ENCODE assay signal across 21 cellular contexts in genomic region chr10:131819241-131820072, GRCh38.
DNase-seq lines count a peak whose midpoint lies in the region; ATAC-seq, FAIRE-seq and TF ChIP-seq lines count a peak whose summit lies in the region.
"Had no signal": no experiment of that assay in that cellular context is flagged by ENCODE, and none has a peak within 500 bp of the region (broad histone marks: within the 10 kb centered on the region; RNA-seq: fewer than 3 reads in every experiment).

No MANE protein-coding gene starts in this region.

- TF ChIP-seq POLR2A in H1 (IDR thresholded peaks at IDR 0.05; ENCODE audit: control extremely low read depth in 1 of 2, low read depth in 2 of 2, low read length in 2 of 2), result no peak

- no peak overlapping the region for H2BK120ac ChIP-seq in H1 (replicated peaks; ENCODE audit: low read depth, low read length)

- H2BK12ac ChIP-seq in H1 (ENCODE audit: low read depth, low read length), result peak overlapping the region; percentile 39; the same call in 1 of the 2 replicates

- ATAC-seq in GM21825 (IDR thresholded peaks at IDR 0.05; ENCODE audit: unreplicated experiment) (no peak), HG03280 (IDR thresholded peaks at IDR 0.05; ENCODE audit: unreplicated experiment) (no peak)
- ATAC-seq: body of pancreas, gastrocnemius medialis, pancreas had no signal

- no peak overlapping the region for H3K23ac ChIP-seq in H1 (ENCODE audit: insufficient read length)

- no peaks in the 10 kb centered on the region for H3K4me1 ChIP-seq in HEK293 (ENCODE audit: control insufficient read depth, insufficient read depth, low read length)
- H3K4me1 ChIP-seq in H1 (replicated peaks in 1 of 4; ENCODE audit: control insufficient read depth in 3 of 4, insufficient read depth in 4 of 4, low read length in 3 of 4), result peaks cover 0 to 10% (median 4%) of the 10 kb centered on the region in 4 experiments; a peak in 6 of 7 replicates
- H3K4me1 ChIP-seq in neural progenitor cell, result no peaks in the 10 kb centered on the region
- H3K4me1 ChIP-seq: body of pancreas, gastrocnemius medialis, pancreas had no signal

- no peak for FAIRE-seq in H1 (lab: Jason Lieb, UNC)
- FAIRE-seq: colon, pancreas, TTC549 had no signal

- no peak overlapping the region for H3K14ac ChIP-seq in H1 (ENCODE audit: insufficient read length)

- H3K18ac ChIP-seq in H1 (ENCODE audit: extremely low read depth, low read length), result no peak overlapping the region

- no peak overlapping the region for H3K9ac ChIP-seq in H1 (replicated peaks in 1 of 4; ENCODE audit: extremely low read depth in 1 of 4, low read depth in 3 of 4, low read length in 3 of 4)
- no peak overlapping the region for H3K9ac ChIP-seq in neural progenitor cell

- no peak overlapping the region for H3K4me3 Mint-ChIP-seq in neural progenitor cell
- H3K4me3 Mint-ChIP-seq: activated CD4-positive, alpha-beta T cell treated with anti-CD3 and anti-CD28 coated beads, Interleukin-2, amount 10 ng/mL, durations not matched to agents 7 days and 5 days; activated naive CD8-positive, alpha-beta T cell; activated T-cell treated with anti-CD3 and anti-CD28 coated beads, Interleukin-2, amount 50 U/mL, for 24 hours had no signal

- H3K27ac Mint-ChIP-seq in neural progenitor cell, result peak overlapping the region; percentile 74
- H3K27ac Mint-ChIP-seq: activated CD4-positive, alpha-beta T cell treated with anti-CD3 and anti-CD28 coated beads, Interleukin-2, amount 10 ng/mL, durations not matched to agents 7 days and 5 days; activated naive CD8-positive, alpha-beta T cell; activated T-cell treated with anti-CD3 and anti-CD28 coated beads, Interleukin-2, amount 50 U/mL, for 24 hours had no signal

- no peaks in the 10 kb centered on the region for H3F3A ChIP-seq in neural progenitor cell (ENCODE audit: low read depth)

- CTCF ChIA-PET in HEK293 (lab: Yijun Ruan, JAX) (no interaction called here), H1 (lab: Charles Lee; ENCODE audit: partially characterized antibody) (no interaction called here)

- H2BK15ac ChIP-seq in H1 (ENCODE audit: low read length), result 0 out of 2 replicates have a peak overlapping the region, but pooled peaks have one; percentile 37

- H2BK5ac ChIP-seq in H1 (ENCODE audit: low read depth, low read length), result no peak overlapping the region

- H3K27me3 ChIP-seq in H1 (replicated peaks in 1 of 4; ENCODE audit: control insufficient read depth in 3 of 4, extremely low read depth in 1 of 4, insufficient read depth in 3 of 4, low read length in 3 of 4) (no peaks in the 10 kb centered on the region), neural progenitor cell (no peaks in the 10 kb centered on the region)
- H3K27me3 ChIP-seq: body of pancreas had no signal

- peaks cover 2% of the 10 kb centered on the region for H3K9me3 Mint-ChIP-seq in neural progenitor cell
- H3K9me3 Mint-ChIP-seq: activated CD4-positive, alpha-beta T cell treated with anti-CD3 and anti-CD28 coated beads, Interleukin-2, amount 10 ng/mL, durations not matched to agents 7 days and 5 days; activated T-cell treated with anti-CD3 and anti-CD28 coated beads, Interleukin-2, amount 50 U/mL, for 24 hours had no signal

- peak overlapping the region; percentile 46 for H4K8ac ChIP-seq in H1 (ENCODE audit: extremely low read depth, insufficient read depth, low read length)

- no peak overlapping the region for H4K5ac ChIP-seq in H1 (ENCODE audit: insufficient read length, low read depth, low read length)

- H3K4me3 ChIP-seq in HEK293 (ENCODE audit: low read depth, low read length), result no peak overlapping the region
- H3K4me3 ChIP-seq in H1 (ENCODE audit: extremely low read depth in 1 of 4, insufficient read depth in 2 of 4, low read depth in 3 of 4, low read length in 4 of 4), result no peak overlapping the region
- H3K4me3 ChIP-seq in neural progenitor cell, result no peak overlapping the region
- H3K4me3 ChIP-seq: body of pancreas, gastrocnemius medialis, pancreas had no signal

- WGBS in H1 (ENCODE audit: extremely low coverage in 1 of 2, insufficient coverage in 1 of 2, insufficient read length in 1 of 2, insufficient replicate concordance in 2 of 2, low coverage in 1 of 2, low lambda C conversion rate in 2 of 2, missing lambda C conversion rate in 1 of 2), 2 experiments, result 87% methylated on average over 23 of the region's 25 CpGs; no CpG with 5 or more reads in 1 of the 2 experiments

- H3K36me3 ChIP-seq in HEK293 (ENCODE audit: control insufficient read depth in 2 of 2, insufficient read depth in 1 of 2, low read length in 2 of 2) (no peaks in the 10 kb centered on the region), H1 (ENCODE audit: control insufficient read depth in 2 of 4, insufficient read depth in 4 of 4, low read length in 3 of 4) (no peaks in the 10 kb centered on the region), neural progenitor cell (no peaks in the 10 kb centered on the region)
- H3K36me3 ChIP-seq: gastrocnemius medialis, pancreas had no signal

- no peak overlapping the region for H3K27ac ChIP-seq in HEK293 (ENCODE audit: extremely low read depth, low read depth, low read length)
- H3K27ac ChIP-seq in H1 (ENCODE audit: low read depth, low read length), result no peak overlapping the region
- no peak overlapping the region for H3K27ac ChIP-seq in neural progenitor cell
- H3K27ac ChIP-seq: body of pancreas, gastrocnemius medialis, pancreas had no signal

- H2AFZ ChIP-seq in H1 (ENCODE audit: low read length), result no peak overlapping the region
- H2AFZ ChIP-seq in neural progenitor cell (replicated peaks), result no peak overlapping the region

- H4K91ac ChIP-seq in H1 (replicated peaks; ENCODE audit: insufficient read length, low read length), result peak overlapping the region; percentile 27

- H3K4me2 ChIP-seq in H1 (ENCODE audit: insufficient read depth in 1 of 2, low read depth in 2 of 2, low read length in 2 of 2) (no peak overlapping the region), neural progenitor cell (no peak overlapping the region)

- POLR2A ChIA-PET in HEK293 (lab: Yijun Ruan, JAX) (no interaction called here), H1 (lab: Charles Lee; ENCODE audit: partially characterized antibody) (no interaction called here)

- TF ChIP-seq EP300 in H1 (IDR thresholded peaks at IDR 0.05; ENCODE audit: borderline replicate concordance in 1 of 2, low read depth in 2 of 2, low read length in 2 of 2), result no peak

- H2BK20ac ChIP-seq in H1 (ENCODE audit: low read length), result no peak overlapping the region

- H3K36me3 Mint-ChIP-seq in neural progenitor cell, result no peaks in the 10 kb centered on the region
- H3K36me3 Mint-ChIP-seq: activated naive CD8-positive, alpha-beta T cell had no signal

- no peaks in the 10 kb centered on the region for H3K79me2 ChIP-seq in H1 (ENCODE audit: control insufficient read depth in 1 of 2, insufficient read depth in 2 of 2, low read length in 2 of 2)
- no peaks in the 10 kb centered on the region for H3K79me2 ChIP-seq in neural progenitor cell (ENCODE audit: low read depth)

- peaks cover 10% of the 10 kb centered on the region for H3K4me1 Mint-ChIP-seq in neural progenitor cell
- H3K4me1 Mint-ChIP-seq: activated CD4-positive, alpha-beta T cell treated with anti-CD3 and anti-CD28 coated beads, Interleukin-2, amount 10 ng/mL, durations not matched to agents 7 days and 5 days had no signal

- TF ChIP-seq CTCF in HEK293 (tag by site-specific recombination; IDR thresholded peaks at IDR 0.05), result no peak
- no peak for TF ChIP-seq CTCF in H1 (IDR thresholded peaks at IDR 0.05; ENCODE audit: control extremely low read depth in 1 of 3, insufficient read depth in 1 of 3, low read depth in 1 of 3, low read length in 3 of 3)
- no peak for TF ChIP-seq CTCF in neural progenitor cell (IDR thresholded peaks at IDR 0.05)

- H2AK5ac ChIP-seq in H1 (ENCODE audit: low read depth, low read length), result no peak overlapping the region

- no peaks in the 10 kb centered on the region for H3K79me1 ChIP-seq in H1 (ENCODE audit: low read depth, low read length)

- H3K27me3 Mint-ChIP-seq in neural progenitor cell (ENCODE audit: insufficient read depth, low read depth), result no peaks in the 10 kb centered on the region
- H3K27me3 Mint-ChIP-seq: activated CD4-positive, alpha-beta T cell treated with anti-CD3 and anti-CD28 coated beads, Interleukin-2, amount 10 ng/mL, durations not matched to agents 7 days and 5 days; activated naive CD8-positive, alpha-beta T cell; activated T-cell treated with anti-CD3 and anti-CD28 coated beads, Interleukin-2, amount 50 U/mL, for 24 hours had no signal

- DNase-seq in D341Med (ENCODE audit: low spot score) (peak; percentile 3), H1 (ENCODE audit: low read depth in 1 of 2, low spot score in 2 of 2) (peak in 1 of 2 experiments; percentile 40), neural progenitor cell (ENCODE audit: low spot score) (no peak), HPDE6-E6E7 (ENCODE audit: extremely low spot score) (no peak), NCI-H1417 (lab: John Stamatoyannopoulos, UW) (no peak)
- DNase-seq: activated CD4-positive, alpha-beta T cell treated with anti-CD3 and anti-CD28 coated beads, Interleukin-2, amount 10 ng/mL, durations not matched to agents 7 days and 5 days; activated T-cell treated with anti-CD3 and anti-CD28 coated beads, Interleukin-2, amount 50 U/mL, for 24 hours; AML-193; body of pancreas; COR-L47; EL; gastrocnemius medialis; Kasumi-1; NCI-H1436 treated with DMSO at 0.1 percent for 48 hours had no signal

- H4K20me1 ChIP-seq in H1 (replicated peaks in 1 of 2; ENCODE audit: control insufficient read depth in 1 of 2, insufficient read depth in 2 of 2, low read length in 2 of 2) (no peaks in the 10 kb centered on the region), neural progenitor cell (ENCODE audit: low read depth) (no peaks in the 10 kb centered on the region)

- no peaks in the 10 kb centered on the region; the same call in 1 of the 2 replicates for H3K23me2 ChIP-seq in H1 (ENCODE audit: low read depth, low read length)

- no peak overlapping the region for H3K56ac ChIP-seq in H1 (replicated peaks; ENCODE audit: insufficient read length, low read depth, low read length)

- H3K9me3 ChIP-seq in HEK293 (ENCODE audit: control insufficient read depth, insufficient read depth, low read depth, low read length) (no peaks in the 10 kb centered on the region), H1 (ENCODE audit: insufficient read depth in 2 of 2, low read depth in 1 of 2, low read length in 1 of 2) (no peaks in the 10 kb centered on the region), neural progenitor cell (ENCODE audit: low read depth) (no peaks in the 10 kb centered on the region)
- H3K9me3 ChIP-seq: body of pancreas, gastrocnemius medialis, pancreas had no signal

- H3K4ac ChIP-seq in H1 (replicated peaks; ENCODE audit: insufficient read length, low read depth, low read length), result no peak overlapping the region

- no peak for TF ChIP-seq RAD21 in H1 (IDR thresholded peaks at IDR 0.05 in 1 of 2, conservative IDR thresholded peaks at IDR 0.05 in 1 of 2; ENCODE audit: low read depth in 2 of 2, low read length in 2 of 2)

TF ChIP-seq in HEK293, 187 proteins besides CTCF, POLR2A, EP300 and RAD21 (continues in another document):
- TF ChIP-seq ZNF529 (tag by site-specific recombination; IDR thresholded peaks at IDR 0.05; ENCODE audit: insufficient replicate concordance) (peak; percentile 64), EGR2 (tag by site-specific recombination; IDR thresholded peaks at IDR 0.05; ENCODE audit: low read depth) (peak; percentile 79)
